In the genomic region with DNA sequence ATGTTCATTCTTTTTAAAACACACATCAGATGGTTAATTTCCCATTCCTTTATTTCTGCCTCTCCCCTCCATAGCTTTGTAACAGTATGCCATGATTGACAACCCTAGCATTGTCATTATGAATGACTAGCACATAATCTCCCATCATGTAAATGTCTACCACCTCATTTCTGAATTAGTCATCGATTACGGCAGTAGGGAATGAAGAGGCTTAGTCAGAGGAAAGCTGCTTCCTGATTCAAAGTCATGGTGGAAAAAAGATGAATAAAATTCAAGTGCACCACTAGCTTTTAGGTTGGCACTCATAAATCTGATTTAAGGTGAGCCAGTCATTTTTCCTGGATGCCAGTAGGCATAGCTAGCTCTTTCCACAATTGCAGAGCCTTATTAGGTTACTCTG, we compare ENCODE assay signal across 1 cellular context.
TF ChIP-seq lines count a peak whose summit lies in the region.

No MANE protein-coding gene starts in this region.

TF ChIP-seq in endothelial cell of umbilical vein, 7 proteins besides CTCF, POLR2A, EP300 and RAD21 (continued from another document):
- TF ChIP-seq FOS (IDR thresholded peaks at IDR 0.05; ENCODE audit: borderline replicate concordance, insufficient read depth, low read length) (peak; percentile 89), POLR2AphosphoS5 (IDR thresholded peaks at IDR 0.05; ENCODE audit: insufficient read depth, low read depth, low read length) (no peak), EZH2 (IDR thresholded peaks at IDR 0.05; ENCODE audit: borderline replicate concordance, low read depth, low read length, severe bottlenecking) (no peak), GATA2 (IDR thresholded peaks at IDR 0.05; ENCODE audit: insufficient read depth, insufficient read length, low read depth, low read length) (peak; percentile 56), JUN (IDR thresholded peaks at IDR 0.05; ENCODE audit: borderline replicate concordance, insufficient read depth, insufficient read length, low read depth) (peak; percentile 65)
